In genomic region chr1:182766881-182767645, GRCh38 we compare ENCODE assay signal across 26 cellular contexts.
"Had no signal": no experiment of that assay in that cellular context is flagged by ENCODE, and none has a peak within 500 bp of the region (broad histone marks: within the 10 kb centered on the region; RNA-seq: fewer than 3 reads in every experiment).

No MANE protein-coding gene starts in this region.

- H3K4me3 ChIP-seq: cardiac muscle cell, coronary artery, heart left ventricle, lower lobe of right lung, pancreas, prostate gland, tibial nerve had no signal

- H3K9me3 ChIP-seq: heart left ventricle, lower lobe of right lung, pancreas, prostate gland, tibial nerve had no signal

- H3K36me3 ChIP-seq: cardiac muscle cell, heart left ventricle, lower lobe of right lung, pancreas, prostate gland, tibial nerve had no signal

- FAIRE-seq: kidney, pancreas had no signal

- H3K27ac ChIP-seq: cardiac muscle cell, coronary artery, foreskin keratinocyte, heart left ventricle, lower lobe of right lung, pancreas, prostate gland, tibial nerve had no signal

- H3K27me3 ChIP-seq: cardiac muscle cell, heart left ventricle, pancreas, tibial nerve had no signal

- H3K4me1 ChIP-seq: foreskin keratinocyte, lower lobe of right lung, pancreas, prostate gland had no signal

- DNase-seq: activated B cell treated with CpG ODN at 0.5 μM for 24 hours; activated CD8-positive, alpha-beta memory T cell treated with anti-CD3 and anti-CD28 coated beads, Interleukin-2, amount 10 ng/mL, durations not matched to agents 7 days and 5 days; activated CD8-positive, alpha-beta T cell treated with anti-CD3 and anti-CD28 coated beads, Interleukin-2, amount 10 ng/mL, durations not matched to agents 7 days and 5 days; activated naive CD4-positive, alpha-beta T cell treated with Interleukin-2 at 50 U/mL for 16 hours; activated T-cell treated with anti-CD3 and anti-CD28 coated beads, Interleukin-2, amount 50 U/mL, for 48 hours; anterior cingulate cortex; cerebellar nuclear complex; effector memory CD8-positive, alpha-beta T cell; heart left ventricle; hypothalamus; immature natural killer cell; kidney; lower lobe of right lung; mesenchymal stem cell; naive thymus-derived CD8-positive, alpha-beta T cell; nucleus accumbens; pancreas; stimulated activated CD4-positive, alpha-beta T cell treated with anti-CD3 and anti-CD28 coated beads, Interleukin-15, amount 100 ng/mL, for 24 hours; stimulated activated CD4-positive, alpha-beta T cell treated with anti-CD3 and anti-CD28 coated beads, Interleukin-2, amount 100 ng/mL, for 24 hours; stimulated activated naive CD4-positive, alpha-beta T cell treated with Interleukin-2 at 50 U/mL for 16 hours; T-helper 2 cell had no signal

- ATAC-seq: activated CD8-positive, alpha-beta memory T cell treated with anti-CD3 and anti-CD28 coated beads, Interleukin-2, amount 10 ng/mL, durations not matched to agents 7 days and 5 days; activated CD8-positive, alpha-beta T cell treated with anti-CD3 and anti-CD28 coated beads, Interleukin-2, amount 10 ng/mL, durations not matched to agents 7 days and 5 days; effector memory CD8-positive, alpha-beta T cell; foreskin keratinocyte; heart left ventricle; lower lobe of right lung; naive thymus-derived CD8-positive, alpha-beta T cell; pancreas had no signal
